ENCODE assay signal across 16 cellular contexts in genomic region chr13:40352385-40352778, GRCh38.
A peak's percentile ranks its signal among the peaks of the same experiment; 100 is the strongest.
DNase-seq lines count a peak whose midpoint lies in the region; TF ChIP-seq lines count a peak whose summit lies in the region.
"Had no signal": no experiment of that assay in that cellular context is flagged by ENCODE, and none has a peak within 500 bp of the region (broad histone marks: within the 10 kb centered on the region; RNA-seq: fewer than 3 reads in every experiment).

No MANE protein-coding gene starts in this region.

- no peaks in the 10 kb centered on the region for H3K36me3 ChIP-seq in adrenal gland (replicated peaks in 1 of 2)
- H3K36me3 ChIP-seq in subcutaneous abdominal adipose tissue (ENCODE audit: control insufficient read depth in 5 of 5, insufficient read depth in 5 of 5, low read length in 5 of 5), result no peaks in the 10 kb centered on the region
- H3K36me3 ChIP-seq: neutrophil, tibial artery had no signal

- H3K4me1 ChIP-seq in adrenal gland (replicated peaks in 1 of 2) (peaks cover 12 to 18% of the 10 kb centered on the region in 2 donors), subcutaneous abdominal adipose tissue (ENCODE audit: control insufficient read depth in 5 of 5, insufficient read depth in 5 of 5, low read length in 5 of 5) (peaks cover 2 to 45% (median 31%) of the 10 kb centered on the region in 5 donors)

- H3K9ac ChIP-seq in subcutaneous abdominal adipose tissue (ENCODE audit: low read length in 5 of 5), result no peak overlapping the region

- intact Hi-C loops in adrenal gland (cut with DNase I), result no loop called here

- POLR2A ChIA-PET in HEK293T (lab: Yijun Ruan, JAX), result no interaction called here

- H3K27ac ChIP-seq in adrenal gland (peak overlapping the region in 4 of 5 donors; percentile 14 to 83 (median 56)), subcutaneous abdominal adipose tissue (ENCODE audit: low read depth, low read length) (peak overlapping the region; percentile 77)
- H3K27ac ChIP-seq: neutrophil had no signal

- CTCF ChIA-PET in HEK293T (lab: Yijun Ruan, JAX), result no interaction called here

- TF ChIP-seq POLR2A in adrenal gland (IDR thresholded peaks at IDR 0.05), result no peak

- H3K4me3 ChIP-seq in adrenal gland (no peak overlapping the region), fibroblast of pulmonary artery (replicated peaks; ENCODE audit: low read depth, low read length) (no peak overlapping the region), subcutaneous abdominal adipose tissue (ENCODE audit: low read depth in 1 of 5, low read length in 5 of 5) (peak overlapping the region in 1 of 5 donors; percentile 26)
- H3K4me3 ChIP-seq: tibial artery had no signal

- WGBS in adrenal gland, 4 donors, result 35 to 48% (median 48%) methylated on average over 8 to 9 of the region's 9 CpGs

- H3K9me3 ChIP-seq in adrenal gland (replicated peaks in 1 of 3), result no peaks in the 10 kb centered on the region
- H3K9me3 ChIP-seq in subcutaneous abdominal adipose tissue (ENCODE audit: control insufficient read depth in 5 of 5, low read length in 5 of 5), result no peaks in the 10 kb centered on the region
- H3K9me3 ChIP-seq: neutrophil, tibial artery had no signal

- H3K27me3 ChIP-seq in adrenal gland (no peaks in the 10 kb centered on the region), subcutaneous abdominal adipose tissue (ENCODE audit: control insufficient read depth in 5 of 5, insufficient read depth in 4 of 5, low read length in 5 of 5) (no peaks in the 10 kb centered on the region)
- H3K27me3 ChIP-seq: neutrophil, tibial artery had no signal

- TF ChIP-seq CTCF in adrenal gland (IDR thresholded peaks at IDR 0.05) (no peak), fibroblast of pulmonary artery (IDR thresholded peaks at IDR 0.05; ENCODE audit: low read length, missing control alignments) (no peak)

- DNase-seq in adrenal gland (peak; percentile 29 to 92 (median 65)), fibroblast of pulmonary artery (ENCODE audit: low read depth) (peak; percentile 53), medulla oblongata (ENCODE audit: extremely low spot score) (peak; percentile 69), HEK293T (ENCODE audit: extremely low spot score) (no peak), ureter (ENCODE audit: low spot score) (no peak)
- DNase-seq in activated CD8-positive, alpha-beta memory T cell treated with anti-CD3 and anti-CD28 coated beads for 24 hours, result no peak
- no peak for DNase-seq in activated effector memory CD4-positive, alpha-beta T cell treated with Interleukin-2 at 50 U/mL for 16 hours
- DNase-seq: activated CD4-positive, alpha-beta T cell treated with anti-CD3 and anti-CD28 coated beads, Interleukin-2, amount 10 ng/mL, durations not matched to agents 7 days and 5 days; activated naive CD4-positive, alpha-beta T cell treated with Interleukin-2 at 50 U/mL for 16 hours; effector memory CD8-positive, alpha-beta T cell; immature natural killer cell; NCI-H1092; NCI-H748 treated with DMSO at 0.1 percent for 48 hours had no signal

TF ChIP-seq in HEK293T, 16 proteins besides CTCF, POLR2A, EP300 and RAD21:
- TF ChIP-seq HDGF (IDR thresholded peaks at IDR 0.05; ENCODE audit: borderline replicate concordance) (no peak), ARNT (IDR thresholded peaks at IDR 0.05) (no peak), SP1 (IDR thresholded peaks at IDR 0.05) (no peak), FOXA1 (IDR thresholded peaks at IDR 0.05) (no peak)

Comparison
In these comparisons a context has a peak if more than half of its experiments do, and no peak if none do; other contexts are left out.
1. DNase-seq: peak in adrenal gland (7 of 7), fibroblast of pulmonary artery (single experiment) and medulla oblongata (single experiment); none in HEK293T (single experiment), ureter (single experiment), activated CD8-positive, alpha-beta memory T cell treated with anti-CD3 and anti-CD28 coated beads for 24 hours (single experiment) and activated effector memory CD4-positive, alpha-beta T cell treated with Interleukin-2 at 50 U/mL for 16 hours (single experiment).